1 cellular context compared by ENCODE assay signal in genomic region chr11:62709262-62710000, GRCh38.
A peak's percentile ranks its signal among the peaks of the same experiment; 100 is the strongest.
TF ChIP-seq lines count a peak whose summit lies in the region.

No MANE protein-coding gene starts in this region.

TF ChIP-seq in K562, 482 proteins besides CTCF, POLR2A, EP300 and RAD21 (continued from another document):
- TF ChIP-seq, protein P1, sequence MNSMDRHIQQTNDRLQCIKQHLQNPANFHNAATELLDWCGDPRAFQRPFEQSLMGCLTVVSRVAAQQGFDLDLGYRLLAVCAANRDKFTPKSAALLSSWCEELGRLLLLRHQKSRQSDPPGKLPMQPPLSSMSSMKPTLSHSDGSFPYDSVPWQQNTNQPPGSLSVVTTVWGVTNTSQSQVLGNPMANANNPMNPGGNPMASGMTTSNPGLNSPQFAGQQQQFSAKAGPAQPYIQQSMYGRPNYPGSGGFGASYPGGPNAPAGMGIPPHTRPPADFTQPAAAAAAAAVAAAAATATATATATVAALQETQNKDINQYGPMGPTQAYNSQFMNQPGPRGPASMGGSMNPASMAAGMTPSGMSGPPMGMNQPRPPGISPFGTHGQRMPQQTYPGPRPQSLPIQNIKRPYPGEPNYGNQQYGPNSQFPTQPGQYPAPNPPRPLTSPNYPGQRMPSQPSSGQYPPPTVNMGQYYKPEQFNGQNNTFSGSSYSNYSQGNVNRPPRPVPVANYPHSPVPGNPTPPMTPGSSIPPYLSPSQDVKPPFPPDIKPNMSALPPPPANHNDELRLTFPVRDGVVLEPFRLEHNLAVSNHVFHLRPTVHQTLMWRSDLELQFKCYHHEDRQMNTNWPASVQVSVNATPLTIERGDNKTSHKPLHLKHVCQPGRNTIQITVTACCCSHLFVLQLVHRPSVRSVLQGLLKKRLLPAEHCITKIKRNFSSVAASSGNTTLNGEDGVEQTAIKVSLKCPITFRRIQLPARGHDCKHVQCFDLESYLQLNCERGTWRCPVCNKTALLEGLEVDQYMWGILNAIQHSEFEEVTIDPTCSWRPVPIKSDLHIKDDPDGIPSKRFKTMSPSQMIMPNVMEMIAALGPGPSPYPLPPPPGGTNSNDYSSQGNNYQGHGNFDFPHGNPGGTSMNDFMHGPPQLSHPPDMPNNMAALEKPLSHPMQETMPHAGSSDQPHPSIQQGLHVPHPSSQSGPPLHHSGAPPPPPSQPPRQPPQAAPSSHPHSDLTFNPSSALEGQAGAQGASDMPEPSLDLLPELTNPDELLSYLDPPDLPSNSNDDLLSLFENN (IDR thresholded peaks at IDR 0.05; ENCODE audit: low read depth in 2 of 2, low read length in 2 of 2), result no peak
- TF ChIP-seq ZBTB9 (CRISPR knock-in tag; IDR thresholded peaks at IDR 0.05) (no peak), CHD1 (IDR thresholded peaks at IDR 0.05; ENCODE audit: low read length) (no peak), GMEB1 (CRISPR knock-in tag; IDR thresholded peaks at IDR 0.05) (no peak), HNRNPLL (IDR thresholded peaks at IDR 0.05; ENCODE audit: low read depth, low read length, poor library complexity, severe bottlenecking) (no peak), YY1 (IDR thresholded peaks at IDR 0.05; ENCODE audit: borderline replicate concordance in 1 of 3, control insufficient read depth in 1 of 3, extremely low read depth in 1 of 3, insufficient read depth in 3 of 3, insufficient read length in 1 of 3, insufficient replicate concordance in 2 of 3, low read depth in 1 of 3, low read length in 2 of 3) (peak; percentile 87 to 99 (median 98)), ZBTB49 (CRISPR knock-in tag; IDR thresholded peaks at IDR 0.05; ENCODE audit: borderline replicate concordance) (no peak), LCOR (CRISPR knock-in tag; IDR thresholded peaks at IDR 0.05) (no peak), ZC3H8 (IDR thresholded peaks at IDR 0.05) (no peak), DEAF1 (CRISPR knock-in tag; IDR thresholded peaks at IDR 0.05) (no peak), MTA2 (IDR thresholded peaks at IDR 0.05; ENCODE audit: low read depth) (no peak), ZNF282 (CRISPR knock-in tag; IDR thresholded peaks at IDR 0.05) (no peak), BHLHE40 (IDR thresholded peaks at IDR 0.05; ENCODE audit: low read length) (no peak), SIRT6 (IDR thresholded peaks at IDR 0.05; ENCODE audit: low read depth, low read length) (no peak), KLF1 (tag; IDR thresholded peaks at IDR 0.05) (no peak), THRAP3 (IDR thresholded peaks at IDR 0.05; ENCODE audit: borderline replicate concordance) (peak; percentile 94; the same call in 1 of the 2 replicates), KAT8 (IDR thresholded peaks at IDR 0.05; ENCODE audit: low read depth) (0 out of 2 replicates have a peak, but pooled peaks have one; percentile 49), SAFB2 (IDR thresholded peaks at IDR 0.05; ENCODE audit: borderline replicate concordance, low read depth, low read length, severe bottlenecking) (no peak), ZNF766 (CRISPR knock-in tag; conservative IDR thresholded peaks at IDR 0.05) (0 out of 2 replicates have a peak, but pooled peaks have one; percentile 10), KLF10 (CRISPR knock-in tag; IDR thresholded peaks at IDR 0.05) (no peak), SOX6 (IDR thresholded peaks at IDR 0.05) (no peak), RBM25 (IDR thresholded peaks at IDR 0.05; ENCODE audit: low read depth, low read length, severe bottlenecking) (no peak), NR2C1 (IDR thresholded peaks at IDR 0.05) (peak; percentile 61), NR2C1 (tag; IDR thresholded peaks at IDR 0.05) (no peak), NKRF (IDR thresholded peaks at IDR 0.05; ENCODE audit: borderline replicate concordance) (no peak), ZNF695 (CRISPR knock-in tag; IDR thresholded peaks at IDR 0.05) (no peak), NELFE (IDR thresholded peaks at IDR 0.05; ENCODE audit: insufficient read depth, insufficient read length) (no peak), ELF2 (CRISPR knock-in tag; IDR thresholded peaks at IDR 0.05) (no peak)
- TF ChIP-seq, protein P2, sequence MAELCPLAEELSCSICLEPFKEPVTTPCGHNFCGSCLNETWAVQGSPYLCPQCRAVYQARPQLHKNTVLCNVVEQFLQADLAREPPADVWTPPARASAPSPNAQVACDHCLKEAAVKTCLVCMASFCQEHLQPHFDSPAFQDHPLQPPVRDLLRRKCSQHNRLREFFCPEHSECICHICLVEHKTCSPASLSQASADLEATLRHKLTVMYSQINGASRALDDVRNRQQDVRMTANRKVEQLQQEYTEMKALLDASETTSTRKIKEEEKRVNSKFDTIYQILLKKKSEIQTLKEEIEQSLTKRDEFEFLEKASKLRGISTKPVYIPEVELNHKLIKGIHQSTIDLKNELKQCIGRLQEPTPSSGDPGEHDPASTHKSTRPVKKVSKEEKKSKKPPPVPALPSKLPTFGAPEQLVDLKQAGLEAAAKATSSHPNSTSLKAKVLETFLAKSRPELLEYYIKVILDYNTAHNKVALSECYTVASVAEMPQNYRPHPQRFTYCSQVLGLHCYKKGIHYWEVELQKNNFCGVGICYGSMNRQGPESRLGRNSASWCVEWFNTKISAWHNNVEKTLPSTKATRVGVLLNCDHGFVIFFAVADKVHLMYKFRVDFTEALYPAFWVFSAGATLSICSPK (IDR thresholded peaks at IDR 0.05; ENCODE audit: borderline replicate concordance), result no peak
